9 cellular contexts compared by ENCODE assay signal in genomic region chr9:136631038-136632000, GRCh38. TPM values are rescaled to one million over a fixed set of nuclear protein-coding genes. Genes with fewer than 3 reads are reported as not detected.
A peak's percentile ranks its signal among the peaks of the same experiment; 100 is the strongest.
DNase-seq lines count a peak whose midpoint lies in the region; ATAC-seq, FAIRE-seq and TF ChIP-seq lines count a peak whose summit lies in the region.
"Had no signal": no experiment of that assay in that cellular context is flagged by ENCODE, and none has a peak within 500 bp of the region (broad histone marks: within the 10 kb centered on the region; RNA-seq: fewer than 3 reads in every experiment).

No MANE protein-coding gene starts in this region.

- TF ChIP-seq CTCF in D721Med (IDR thresholded peaks at IDR 0.05; ENCODE audit: insufficient read depth, missing control alignments) (peak; percentile 87), RWPE1 (conservative IDR thresholded peaks at IDR 0.05; ENCODE audit: low read depth) (peak; percentile 99), fibroblast of villous mesenchyme (IDR thresholded peaks at IDR 0.05; ENCODE audit: insufficient read depth, low read depth, low read length) (peak; percentile 89), ovary (IDR thresholded peaks at IDR 0.05) (peak; percentile 32 to 78 (median 69)), tibial artery (IDR thresholded peaks at IDR 0.05) (peak; percentile 84 to 94)

- WGBS in ovary, 3 donors = 47 to 52% (median 49%) methylated on average over 31 of the region's 31 CpGs

- peaks cover 1% of the 10 kb centered on the region for H3K4me1 ChIP-seq in ovary (ENCODE audit: insufficient read depth)
- peaks cover 0 to 23% (median 14%) of the 10 kb centered on the region in 4 donors for H3K4me1 ChIP-seq in tibial artery

- intact Hi-C loops in activated T-helper 2 cell treated with anti-CD3 and anti-CD28 coated beads, Interferon-gamma antibody, Interleukin-2, Interleukin-4, amounts not matched to agents 10 μg/mL and 5 μg/mL and 100 μg/mL, durations not matched to agents 14 hours and 24 hours and 36 hours (cut with micrococcal nuclease) = loop anchor here (1.0 kb wide), 1 partner anchor 143 kb away; no protein-coding TSS in a partner anchor
- intact Hi-C loops in ovary (cut with DNase I) (loop anchor here in 2 of 4 donors (1.0 to 2.0 kb wide), 2 partner anchors 143 to 144 kb away; no protein-coding TSS in a partner anchor), tibial artery (cut with DNase I; ENCODE audit: low total_unique reads) (loop anchor here (2.0 kb wide), 1 partner anchor 143 kb away; no protein-coding TSS in a partner anchor)

- no peak for ATAC-seq in HG03565 (IDR thresholded peaks at IDR 0.05; ENCODE audit: unreplicated experiment)

- H3K36me3 ChIP-seq in ovary = no peaks in the 10 kb centered on the region
- H3K36me3 ChIP-seq in tibial artery = no peaks in the 10 kb centered on the region

- no peak overlapping the region for H3K27ac Mint-ChIP-seq in activated T-helper 2 cell treated with anti-CD3 and anti-CD28 coated beads, Interferon-gamma antibody, Interleukin-2, Interleukin-4, amounts not matched to agents 10 μg/mL and 5 μg/mL and 100 μg/mL, durations not matched to agents 14 hours and 24 hours and 36 hours

- peaks cover 4% of the 10 kb centered on the region for H3K27me3 Mint-ChIP-seq in activated T-helper 2 cell treated with anti-CD3 and anti-CD28 coated beads, Interferon-gamma antibody, Interleukin-2, Interleukin-4, amounts not matched to agents 10 μg/mL and 5 μg/mL and 100 μg/mL, durations not matched to agents 14 hours and 24 hours and 36 hours (ENCODE audit: low read depth)

- CTCF ChIA-PET in RWPE1 (lab: Yijun Ruan, JAX) = interaction anchor here (0.5 to 1.4 kb wide), 14 partner anchors 9 to 955 kb away, joined by 3 to 73 read pairs (median 3); no protein-coding TSS in a partner anchor

- POLR2A ChIA-PET in RWPE1 (lab: Yijun Ruan, JAX; ENCODE audit: low non-redundant PET) = interaction anchor here (0.8 kb wide), 1 partner anchor 147 kb away, joined by 4 read pairs; no protein-coding TSS in a partner anchor

- H3K27ac ChIP-seq in RWPE1 = peak overlapping the region; percentile 100
- no peak overlapping the region for H3K27ac ChIP-seq in ovary
- H3K27ac ChIP-seq in tibial artery = no peak overlapping the region
- H3K27ac ChIP-seq: SK-N-MC had no signal

- DNase-seq in D721Med (ENCODE audit: insufficient read length, low spot score) (peak; percentile 84), LHCN-M2 (ENCODE audit: low read depth) (peak; percentile 63), RWPE1 (ENCODE audit: low spot score) (peak; percentile 74), fibroblast of villous mesenchyme (ENCODE audit: low read depth) (peak; percentile 79), ovary (peak; percentile 68 to 86 (median 79)), tibial artery (peak; percentile 76 to 85)
- DNase-seq in activated T-helper 2 cell treated with anti-CD3 and anti-CD28 coated beads, Interferon-gamma antibody, Interleukin-2, Interleukin-4, amounts not matched to agents 10 μg/mL and 5 μg/mL and 100 μg/mL, durations not matched to agents 14 hours and 24 hours and 36 hours (ENCODE audit: low spot score) = peak; percentile 68

- TF ChIP-seq EP300 in ovary (IDR thresholded peaks at IDR 0.05) = no peak

- FAIRE-seq in D721Med (lab: Jason Lieb, UNC) = no peak

- no peaks in the 10 kb centered on the region for H3K4me1 Mint-ChIP-seq in activated T-helper 2 cell treated with anti-CD3 and anti-CD28 coated beads, Interferon-gamma antibody, Interleukin-2, Interleukin-4, amounts not matched to agents 10 μg/mL and 5 μg/mL and 100 μg/mL, durations not matched to agents 14 hours and 24 hours and 36 hours (ENCODE audit: low read depth)

- H3K9me3 ChIP-seq in ovary (no peaks in the 10 kb centered on the region), tibial artery (no peaks in the 10 kb centered on the region)

- no peaks in the 10 kb centered on the region for H3K9me3 Mint-ChIP-seq in activated T-helper 2 cell treated with anti-CD3 and anti-CD28 coated beads, Interferon-gamma antibody, Interleukin-2, Interleukin-4, amounts not matched to agents 10 μg/mL and 5 μg/mL and 100 μg/mL, durations not matched to agents 14 hours and 24 hours and 36 hours

- no peaks in the 10 kb centered on the region for H3K36me3 Mint-ChIP-seq in activated T-helper 2 cell treated with anti-CD3 and anti-CD28 coated beads, Interferon-gamma antibody, Interleukin-2, Interleukin-4, amounts not matched to agents 10 μg/mL and 5 μg/mL and 100 μg/mL, durations not matched to agents 14 hours and 24 hours and 36 hours (ENCODE audit: low read depth)

- H3K4me3 ChIP-seq in fibroblast of villous mesenchyme (ENCODE audit: low read depth, low read length) (no peak overlapping the region), ovary (no peak overlapping the region), tibial artery (no peak overlapping the region)
- H3K4me3 ChIP-seq: SK-N-MC had no signal

- H3K4me3 Mint-ChIP-seq in activated T-helper 2 cell treated with anti-CD3 and anti-CD28 coated beads, Interferon-gamma antibody, Interleukin-2, Interleukin-4, amounts not matched to agents 10 μg/mL and 5 μg/mL and 100 μg/mL, durations not matched to agents 14 hours and 24 hours and 36 hours (ENCODE audit: low read depth) = no peak overlapping the region

- no peaks in the 10 kb centered on the region for H3K27me3 ChIP-seq in ovary
- peaks cover 0 to 17% of the 10 kb centered on the region in 2 donors for H3K27me3 ChIP-seq in tibial artery

- no peak for TF ChIP-seq POLR2A in ovary (IDR thresholded peaks at IDR 0.05)

RNA-seq across cellular contexts. Expression of gene EGFL7, which starts 31.4 kb away (rescaled TPM):
- total RNA-seq in LHCN-M2 (2014; rRNA removed) = 7.6 and 8.9 TPM in 2 replicates
- 8.7 TPM for polyA plus RNA-seq in LHCN-M2 (2012)
- total RNA-seq in activated T-helper 2 cell treated with anti-CD3 and anti-CD28 coated beads, Interferon-gamma antibody, Interleukin-2, Interleukin-4, amounts not matched to agents 10 μg/mL and 5 μg/mL and 100 μg/mL, durations not matched to agents 14 hours and 24 hours and 36 hours = 2.6 and 2.8 TPM in 2 replicates
- 7.7 and 9.9 TPM in 2 replicates for total RNA-seq in fibroblast of villous mesenchyme
- 100 to 1,000 TPM in 1 of 7 donors, 10 to 100 TPM in 6; 27.1 to 113 (median 43.4) TPM for total RNA-seq in ovary
- polyA plus RNA-seq in ovary = 100 to 1,000 TPM in 1 of 2 donors, under 1 TPM in 1; 0.18 to 105 TPM

RNA-seq across cellular contexts. Expression of gene AGPAT2, which starts 55.9 kb away (rescaled TPM):
- 36.2 and 40.2 TPM in 2 replicates for total RNA-seq in LHCN-M2 (2014; rRNA removed)
- 33.0 TPM for polyA plus RNA-seq in LHCN-M2 (2012)
- 38.3 and 40.5 TPM in 2 replicates for total RNA-seq in activated T-helper 2 cell treated with anti-CD3 and anti-CD28 coated beads, Interferon-gamma antibody, Interleukin-2, Interleukin-4, amounts not matched to agents 10 μg/mL and 5 μg/mL and 100 μg/mL, durations not matched to agents 14 hours and 24 hours and 36 hours
- 31.5 and 34.5 TPM in 2 replicates for total RNA-seq in fibroblast of villous mesenchyme
- 10 to 100 TPM; 14.4 to 40.9 (median 24.8) TPM for total RNA-seq in ovary
- polyA plus RNA-seq in ovary = 10 to 100 TPM in 1 of 2 donors, 1 to 10 TPM in 1; 6.1 to 23.9 TPM
